11 cellular contexts compared by ENCODE assay signal in genomic region chr7:29239638-29240037, GRCh38. TPM values are rescaled to one million over a fixed set of nuclear protein-coding genes. Genes with fewer than 3 reads are reported as not detected.
DNase-seq lines count a peak whose midpoint lies in the region; ATAC-seq, FAIRE-seq and TF ChIP-seq lines count a peak whose summit lies in the region.
"Had no signal": no experiment of that assay in that cellular context is flagged by ENCODE, and none has a peak within 500 bp of the region (broad histone marks: within the 10 kb centered on the region; RNA-seq: fewer than 3 reads in every experiment).

No MANE protein-coding gene starts in this region.

- ATAC-seq in GM21447 (IDR thresholded peaks at IDR 0.05; ENCODE audit: unreplicated experiment), result no peak

- no peaks in the 10 kb centered on the region for H3K9me2 ChIP-seq in SU-DHL-6 (replicated peaks; ENCODE audit: insufficient read depth, low read length)

- no peak for FAIRE-seq in kidney (lab: Jason Lieb, UNC)
- FAIRE-seq: GM18507, islet of Langerhans had no signal

- H3K36me3 ChIP-seq in SU-DHL-6 (ENCODE audit: low read length) (no peaks in the 10 kb centered on the region), kidney (ENCODE audit: control insufficient read depth in 1 of 2, insufficient read depth in 2 of 2, low read length in 2 of 2) (no peaks in the 10 kb centered on the region), ovary (no peaks in the 10 kb centered on the region)

- H3K9ac ChIP-seq in SU-DHL-6 (ENCODE audit: low read length) (no peak overlapping the region), kidney (ENCODE audit: low read length in 2 of 2) (no peak overlapping the region)

- H3K4me3 ChIP-seq in SU-DHL-6 (ENCODE audit: insufficient read depth, low read length, poor library complexity, severe bottlenecking) (no peak overlapping the region), kidney (ENCODE audit: low read length in 2 of 2) (no peak overlapping the region), ovary (no peak overlapping the region)

- no peak for TF ChIP-seq EP300 in ovary (IDR thresholded peaks at IDR 0.05)

- WGBS in ovary, 3 donors, result 76 to 85% (median 84%) methylated on average over 1 of the region's 1 CpG

- H3K27ac ChIP-seq in SU-DHL-6 (ENCODE audit: low read depth, low read length) (no peak overlapping the region), kidney (ENCODE audit: low read depth in 2 of 2, low read length in 2 of 2) (no peak overlapping the region), ovary (no peak overlapping the region)

- H3K4me2 ChIP-seq in SU-DHL-6 (ENCODE audit: low read depth, low read length, poor library complexity, severe bottlenecking), result no peak overlapping the region

- H3K4me1 ChIP-seq in kidney (ENCODE audit: control insufficient read depth in 1 of 2, insufficient read depth in 1 of 2, low read depth in 1 of 2, low read length in 2 of 2), result no peaks in the 10 kb centered on the region
- H3K4me1 ChIP-seq in ovary (ENCODE audit: insufficient read depth), result no peaks in the 10 kb centered on the region

- intact Hi-C loops in kidney (cut with DNase I), result no loop called here
- intact Hi-C loops in ovary (cut with DNase I), result no loop called here

- no peak overlapping the region for H2AFZ ChIP-seq in SU-DHL-6 (ENCODE audit: low read depth, low read length, severe bottlenecking)

- no peaks in the 10 kb centered on the region for H3K79me2 ChIP-seq in SU-DHL-6 (ENCODE audit: insufficient read depth, low read length)

- peak; percentile 10 to 18 for DNase-seq in AML-193 (lab: John Stamatoyannopoulos, UW)
- DNase-seq in kidney, result no peak
- DNase-seq in SHP77 treated with DMSO at 0.1 percent for 48 hours (lab: John Stamatoyannopoulos, UW), result no peak
- no peak for DNase-seq in ovary
- DNase-seq in SK-N-DZ (ENCODE audit: low spot score), result no peak
- DNase-seq: stimulated activated CD4-positive, alpha-beta T cell treated with anti-CD3 and anti-CD28 coated beads, Interleukin-2, amount 100 ng/mL, for 48 hours had no signal

- H4K20me1 ChIP-seq in SU-DHL-6 (ENCODE audit: low read depth, low read length), result no peaks in the 10 kb centered on the region

- H3K27me3 ChIP-seq in SU-DHL-6 (ENCODE audit: low read length) (no peaks in the 10 kb centered on the region), ovary (no peaks in the 10 kb centered on the region)

- no peak for TF ChIP-seq POLR2A in ovary (IDR thresholded peaks at IDR 0.05)

- H3F3A ChIP-seq in SU-DHL-6 (ENCODE audit: insufficient read depth), result no peaks in the 10 kb centered on the region

- H3K9me3 ChIP-seq in SU-DHL-6 (ENCODE audit: insufficient read depth, low read length) (peaks cover 10% of the 10 kb centered on the region; the same call in 1 of the 2 replicates), kidney (ENCODE audit: control insufficient read depth in 1 of 2, low read length in 2 of 2) (no peaks in the 10 kb centered on the region), ovary (no peaks in the 10 kb centered on the region)

- TF ChIP-seq CTCF in GM12872 (IDR thresholded peaks at IDR 0.05; ENCODE audit: insufficient read depth, low read depth, low read length) (peak; percentile 61), SU-DHL-6 (IDR thresholded peaks at IDR 0.05; ENCODE audit: insufficient read depth, low read length, poor library complexity, severe bottlenecking) (peak; percentile 37), kidney (IDR thresholded peaks at IDR 0.05; ENCODE audit: borderline replicate concordance, extremely low read depth, insufficient read depth) (peak; percentile 21), ovary (IDR thresholded peaks at IDR 0.05) (no peak)

RNA-seq across cellular contexts. Expression of gene CHN2, which starts 45.1 kb away (rescaled TPM):
- total RNA-seq in kidney (22.5 TPM), ovary (10 to 100 TPM; 17.9 to 32.6 (median 22.9) TPM)
- polyA plus RNA-seq in kidney (ENCODE audit: insufficient read depth, low read depth, low replicate concordance) (7.4 TPM), ovary (10 to 100 TPM; 20.5 to 22.3 TPM)
- 13.8 and 22.4 TPM in 2 replicates for polyA plus RNA-seq in SK-N-DZ (2014; cell fraction: cytosol; rRNA removed)
- 6.8 and 12.9 TPM in 2 replicates for polyA plus RNA-seq in SK-N-DZ (2014; cell fraction: nucleus; rRNA removed)

Comparison
In these comparisons a context has a peak if more than half of its experiments do, and no peak if none do; other contexts are left out.
1. DNase-seq: peak in AML-193 (2 of 2); none in kidney (single experiment), SHP77 treated with DMSO at 0.1 percent for 48 hours (single experiment), ovary (0 of 5) and SK-N-DZ (single experiment).
2. CTCF ChIP-seq: peak in GM12872 (single experiment), SU-DHL-6 (single experiment) and kidney (single experiment); none in ovary (0 of 3).